In genomic region chr9:33942471-33943083, GRCh38 we compare ENCODE assay signal across 12 cellular contexts.
DNase-seq lines count a peak whose midpoint lies in the region; ATAC-seq and TF ChIP-seq lines count a peak whose summit lies in the region.
"Had no signal": no experiment of that assay in that cellular context is flagged by ENCODE, and none has a peak within 500 bp of the region (broad histone marks: within the 10 kb centered on the region; RNA-seq: fewer than 3 reads in every experiment).

No MANE protein-coding gene starts in this region.

- no peaks in the 10 kb centered on the region for H3K4me1 Mint-ChIP-seq in activated T-helper 2 cell treated with anti-CD3 and anti-CD28 coated beads, Interferon-gamma antibody, Interleukin-2, Interleukin-4, amounts not matched to agents 10 μg/mL and 5 μg/mL and 100 μg/mL, durations not matched to agents 14 hours and 24 hours and 36 hours (ENCODE audit: low read depth)

- H3K4me3 Mint-ChIP-seq in activated T-helper 2 cell treated with anti-CD3 and anti-CD28 coated beads, Interferon-gamma antibody, Interleukin-2, Interleukin-4, amounts not matched to agents 10 μg/mL and 5 μg/mL and 100 μg/mL, durations not matched to agents 14 hours and 24 hours and 36 hours (ENCODE audit: low read depth), result no peak overlapping the region
- H3K4me3 Mint-ChIP-seq: naive thymus-derived CD4-positive, alpha-beta T cell had no signal

- H3K27me3 Mint-ChIP-seq in activated T-helper 2 cell treated with anti-CD3 and anti-CD28 coated beads, Interferon-gamma antibody, Interleukin-2, Interleukin-4, amounts not matched to agents 10 μg/mL and 5 μg/mL and 100 μg/mL, durations not matched to agents 14 hours and 24 hours and 36 hours (ENCODE audit: low read depth), result no peaks in the 10 kb centered on the region
- H3K27me3 Mint-ChIP-seq: naive thymus-derived CD4-positive, alpha-beta T cell had no signal

- peaks cover 71% of the 10 kb centered on the region for H3K36me3 Mint-ChIP-seq in activated T-helper 2 cell treated with anti-CD3 and anti-CD28 coated beads, Interferon-gamma antibody, Interleukin-2, Interleukin-4, amounts not matched to agents 10 μg/mL and 5 μg/mL and 100 μg/mL, durations not matched to agents 14 hours and 24 hours and 36 hours (ENCODE audit: low read depth)

- H3K4me1 ChIP-seq in mucosa of descending colon (ENCODE audit: low read depth), result peaks cover 7% of the 10 kb centered on the region

- H3K9me3 ChIP-seq in mucosa of descending colon (no peaks in the 10 kb centered on the region), MG63 (no peaks in the 10 kb centered on the region)

- H3K27ac Mint-ChIP-seq in activated T-helper 2 cell treated with anti-CD3 and anti-CD28 coated beads, Interferon-gamma antibody, Interleukin-2, Interleukin-4, amounts not matched to agents 10 μg/mL and 5 μg/mL and 100 μg/mL, durations not matched to agents 14 hours and 24 hours and 36 hours, result no peak overlapping the region

- intact Hi-C loops in mucosa of descending colon (cut with DNase I, micrococcal nuclease) (no loop called here), left ventricle myocardium superior (cut with micrococcal nuclease) (no loop called here)
- intact Hi-C loops in activated T-helper 2 cell treated with anti-CD3 and anti-CD28 coated beads, Interferon-gamma antibody, Interleukin-2, Interleukin-4, amounts not matched to agents 10 μg/mL and 5 μg/mL and 100 μg/mL, durations not matched to agents 14 hours and 24 hours and 36 hours (cut with micrococcal nuclease), result no loop called here

- no peaks in the 10 kb centered on the region for H3K27me3 ChIP-seq in MG63

- TF ChIP-seq CTCF in mucosa of descending colon (IDR thresholded peaks at IDR 0.05), result no peak

- H3K4me3 ChIP-seq in mucosa of descending colon, result no peak overlapping the region
- no peak overlapping the region for H3K4me3 ChIP-seq in MG63

- H3K36me3 ChIP-seq in mucosa of descending colon (ENCODE audit: low read depth) (no peaks in the 10 kb centered on the region), MG63 (peaks cover 28% of the 10 kb centered on the region)

- DNase-seq in DMS53 treated with DMSO at 0.1 percent for 48 hours (lab: John Stamatoyannopoulos, UW; ENCODE audit: unreplicated experiment), result peak; percentile 5
- DNase-seq in NCI-H460 (ENCODE audit: extremely low read depth, low read depth), result peak; percentile 46
- peak; percentile 59 for DNase-seq in dermis blood vessel endothelial cell
- no peak for DNase-seq in mucosa of descending colon
- no peak for DNase-seq in activated T-helper 2 cell treated with anti-CD3 and anti-CD28 coated beads, Interferon-gamma antibody, Interleukin-2, Interleukin-4, amounts not matched to agents 10 μg/mL and 5 μg/mL and 100 μg/mL, durations not matched to agents 14 hours and 24 hours and 36 hours (ENCODE audit: low spot score)
- DNase-seq in MG63, result no peak
- DNase-seq in left ventricle myocardium superior, result no peak
- DNase-seq in stimulated activated naive CD4-positive, alpha-beta T cell (lab: John Stamatoyannopoulos, UW), result no peak
- DNase-seq: GF-D8; KBM-7; naive thymus-derived CD4-positive, alpha-beta T cell; NCI-H345 had no signal

- peak; percentile 19 for ATAC-seq in mucosa of descending colon
- no peak for ATAC-seq in left ventricle myocardium superior
- ATAC-seq: naive thymus-derived CD4-positive, alpha-beta T cell had no signal

- no peaks in the 10 kb centered on the region for H3K9me3 Mint-ChIP-seq in activated T-helper 2 cell treated with anti-CD3 and anti-CD28 coated beads, Interferon-gamma antibody, Interleukin-2, Interleukin-4, amounts not matched to agents 10 μg/mL and 5 μg/mL and 100 μg/mL, durations not matched to agents 14 hours and 24 hours and 36 hours
- H3K9me3 Mint-ChIP-seq: naive thymus-derived CD4-positive, alpha-beta T cell had no signal

Comparison
In these comparisons a context has a peak if more than half of its experiments do, and no peak if none do; other contexts are left out.
1. DNase-seq: peak in DMS53 treated with DMSO at 0.1 percent for 48 hours (single experiment), NCI-H460 (single experiment) and dermis blood vessel endothelial cell (single experiment); none in mucosa of descending colon (0 of 3), activated T-helper 2 cell treated with anti-CD3 and anti-CD28 coated beads, Interferon-gamma antibody, Interleukin-2, Interleukin-4, amounts not matched to agents 10 μg/mL and 5 μg/mL and 100 μg/mL, durations not matched to agents 14 hours and 24 hours and 36 hours (single experiment), MG63 (single experiment), left ventricle myocardium superior (single experiment) and stimulated activated naive CD4-positive, alpha-beta T cell (0 of 6).